25 cellular contexts compared by ENCODE assay signal in genomic region chr17:11251561-11252107, GRCh38. TPM values are rescaled to one million over a fixed set of nuclear protein-coding genes. Genes with fewer than 3 reads are reported as not detected.
"Had no signal": no experiment of that assay in that cellular context is flagged by ENCODE, and none has a peak within 500 bp of the region (broad histone marks: within the 10 kb centered on the region; RNA-seq: fewer than 3 reads in every experiment).

No MANE protein-coding gene starts in this region.

- H3K9ac ChIP-seq: parathyroid adenoma had no signal

- ATAC-seq: activated CD8-positive, alpha-beta memory T cell treated with anti-CD3 and anti-CD28 coated beads, Interleukin-2, amount 10 ng/mL, durations not matched to agents 7 days and 5 days; activated CD8-positive, alpha-beta T cell treated with anti-CD3 and anti-CD28 coated beads for 36 hours; heart right ventricle; natural killer cell treated with Interleukin-12 subunit alpha and Interleukin-12 subunit beta and Interleukin-15 and Interleukin-18, amount 100 ng/mL, for 72 hours; right cardiac atrium; T-cell had no signal

- H3K36me3 Mint-ChIP-seq: activated CD8-positive, alpha-beta memory T cell treated with anti-CD3 and anti-CD28 coated beads, Interleukin-2, amount 10 ng/mL, durations not matched to agents 7 days and 5 days; activated naive CD4-positive, alpha-beta T cell treated with anti-CD3 and anti-CD28 coated beads, Interleukin-2, amount 50 U/mL, for 24 hours; natural killer cell treated with Interleukin-12 subunit alpha and Interleukin-12 subunit beta and Interleukin-15 and Interleukin-18, amount 100 ng/mL, for 72 hours; T-cell had no signal

- H3K9me3 Mint-ChIP-seq: activated CD8-positive, alpha-beta T cell treated with anti-CD3 and anti-CD28 coated beads for 36 hours; activated naive CD4-positive, alpha-beta T cell treated with anti-CD3 and anti-CD28 coated beads, Interleukin-2, amount 50 U/mL, for 24 hours; natural killer cell treated with Interleukin-12 subunit alpha and Interleukin-12 subunit beta and Interleukin-15 and Interleukin-18, amount 100 ng/mL, for 72 hours; T-cell had no signal

- H3K79me2 ChIP-seq: parathyroid adenoma had no signal

- H3K4me1 ChIP-seq: ascending aorta, esophagus squamous epithelium, heart right ventricle, left ventricle myocardium inferior, parathyroid adenoma had no signal

- H3K27ac ChIP-seq: ascending aorta, brain microvascular endothelial cell, esophagus squamous epithelium, heart right ventricle, left ventricle myocardium inferior, parathyroid adenoma, WERI-Rb-1 had no signal

- H3K4me3 Mint-ChIP-seq: activated CD4-positive, alpha-beta T cell treated with anti-CD3 and anti-CD28 coated beads, Interleukin-2, amount 10 ng/mL, durations not matched to agents 7 days and 5 days; activated CD8-positive, alpha-beta memory T cell treated with anti-CD3 and anti-CD28 coated beads, Interleukin-2, amount 10 ng/mL, durations not matched to agents 7 days and 5 days; activated CD8-positive, alpha-beta T cell treated with anti-CD3 and anti-CD28 coated beads for 36 hours; activated naive CD4-positive, alpha-beta T cell treated with anti-CD3 and anti-CD28 coated beads, Interleukin-2, amount 50 U/mL, for 24 hours; activated T-helper 1 cell treated with anti-CD3 and anti-CD28 coated beads, Interleukin-12 subunit alpha, Interleukin-12 subunit beta, Interleukin-2, Interleukin-4 antibody, amounts not matched to agents 30 ng/mL and 10 ng/mL and 1 ng/mL, durations not matched to agents 14 hours and 24 hours and 36 hours; natural killer cell treated with Interleukin-12 subunit alpha and Interleukin-12 subunit beta and Interleukin-15 and Interleukin-18, amount 100 ng/mL, for 72 hours; T-cell; T-helper 2 cell treated with Interferon-gamma antibody and Interleukin-4, amounts not matched to agents 5 μg/mL and 100 μg/mL, for 36 hours had no signal

- DNase-seq: activated CD4-positive, alpha-beta T cell treated with anti-CD3 and anti-CD28 coated beads, Interleukin-2, amount 10 ng/mL, durations not matched to agents 7 days and 5 days; activated CD4-positive, CD25-positive, alpha-beta regulatory T cell treated with anti-CD3 and anti-CD28 coated beads, Interleukin-2, amount 50 U/mL, for 72 hours; activated CD8-positive, alpha-beta memory T cell treated with anti-CD3 and anti-CD28 coated beads, Interleukin-2, amount 10 ng/mL, durations not matched to agents 7 days and 5 days; activated CD8-positive, alpha-beta T cell treated with anti-CD3 and anti-CD28 coated beads for 36 hours; activated gamma-delta T cell treated with Interleukin-2 at 50 U/mL for 16 hours; activated T-cell treated with anti-CD3 and anti-CD28 coated beads for 4 hours; brain microvascular endothelial cell; central memory CD4-positive, alpha-beta T cell; esophagus squamous epithelium; heart right ventricle; left ventricle myocardium inferior; midbrain; right cardiac atrium; stimulated activated CD4-positive, alpha-beta T cell treated with anti-CD3 and anti-CD28 coated beads, Interleukin-4, amount 100 ng/mL, for 24 hours; stimulated activated naive CD4-positive, alpha-beta T cell treated with Interleukin-2 at 50 U/mL for 16 hours; T-cell; WERI-Rb-1 had no signal

- H3K36me3 ChIP-seq: ascending aorta, brain microvascular endothelial cell, esophagus squamous epithelium, heart right ventricle, left ventricle myocardium inferior, WERI-Rb-1 had no signal

- H3K9me3 ChIP-seq: ascending aorta, esophagus squamous epithelium, heart right ventricle, left ventricle myocardium inferior had no signal

- H3K4me3 ChIP-seq: ascending aorta, esophagus squamous epithelium, heart right ventricle, left ventricle myocardium inferior had no signal

- H3K27me3 ChIP-seq: ascending aorta, brain microvascular endothelial cell had no signal

- H3K27me3 Mint-ChIP-seq: activated CD4-positive, alpha-beta T cell treated with anti-CD3 and anti-CD28 coated beads, Interleukin-2, amount 10 ng/mL, durations not matched to agents 7 days and 5 days; activated CD8-positive, alpha-beta memory T cell treated with anti-CD3 and anti-CD28 coated beads, Interleukin-2, amount 10 ng/mL, durations not matched to agents 7 days and 5 days; activated CD8-positive, alpha-beta T cell treated with anti-CD3 and anti-CD28 coated beads for 36 hours; activated naive CD4-positive, alpha-beta T cell treated with anti-CD3 and anti-CD28 coated beads, Interleukin-2, amount 50 U/mL, for 24 hours; T-cell had no signal

- H3K27ac Mint-ChIP-seq: activated CD4-positive, alpha-beta T cell treated with anti-CD3 and anti-CD28 coated beads, Interleukin-2, amount 10 ng/mL, durations not matched to agents 7 days and 5 days; activated CD8-positive, alpha-beta memory T cell treated with anti-CD3 and anti-CD28 coated beads, Interleukin-2, amount 10 ng/mL, durations not matched to agents 7 days and 5 days; activated CD8-positive, alpha-beta T cell treated with anti-CD3 and anti-CD28 coated beads for 36 hours; activated naive CD4-positive, alpha-beta T cell treated with anti-CD3 and anti-CD28 coated beads, Interleukin-2, amount 50 U/mL, for 24 hours; activated T-helper 1 cell treated with anti-CD3 and anti-CD28 coated beads, Interleukin-12 subunit alpha, Interleukin-12 subunit beta, Interleukin-2, Interleukin-4 antibody, amounts not matched to agents 30 ng/mL and 10 ng/mL and 1 ng/mL, durations not matched to agents 14 hours and 24 hours and 36 hours; natural killer cell treated with Interleukin-12 subunit alpha and Interleukin-12 subunit beta and Interleukin-15 and Interleukin-18, amount 100 ng/mL, for 72 hours; T-cell; T-helper 2 cell treated with Interferon-gamma antibody and Interleukin-4, amounts not matched to agents 5 μg/mL and 100 μg/mL, for 36 hours had no signal

- H3K4me1 Mint-ChIP-seq: activated CD4-positive, alpha-beta T cell treated with anti-CD3 and anti-CD28 coated beads, Interleukin-2, amount 10 ng/mL, durations not matched to agents 7 days and 5 days; activated CD8-positive, alpha-beta memory T cell treated with anti-CD3 and anti-CD28 coated beads, Interleukin-2, amount 10 ng/mL, durations not matched to agents 7 days and 5 days; activated naive CD4-positive, alpha-beta T cell treated with anti-CD3 and anti-CD28 coated beads, Interleukin-2, amount 50 U/mL, for 24 hours; T-cell had no signal

RNA-seq across cellular contexts. Expression of gene SHISA6, which starts 10.6 kb away (rescaled TPM):
- total RNA-seq: activated CD4-positive, alpha-beta T cell treated with anti-CD3 and anti-CD28 coated beads, Interleukin-2, amount 10 ng/mL, durations not matched to agents 7 days and 5 days; activated CD8-positive, alpha-beta memory T cell treated with anti-CD3 and anti-CD28 coated beads, Interleukin-2, amount 10 ng/mL, durations not matched to agents 7 days and 5 days; activated CD8-positive, alpha-beta T cell treated with anti-CD3 and anti-CD28 coated beads for 36 hours; activated T-helper 1 cell treated with anti-CD3 and anti-CD28 coated beads, Interleukin-12 subunit alpha, Interleukin-12 subunit beta, Interleukin-2, Interleukin-4 antibody, amounts not matched to agents 30 ng/mL and 10 ng/mL and 1 ng/mL, durations not matched to agents 14 hours and 24 hours and 36 hours; lung microvascular endothelial cell; natural killer cell treated with Interleukin-12 subunit alpha and Interleukin-12 subunit beta and Interleukin-15 and Interleukin-18, amount 100 ng/mL, for 72 hours; pulmonary artery endothelial cell; T-cell had no signal
